ENCODE assay signal across 39 cellular contexts in the genomic region with DNA sequence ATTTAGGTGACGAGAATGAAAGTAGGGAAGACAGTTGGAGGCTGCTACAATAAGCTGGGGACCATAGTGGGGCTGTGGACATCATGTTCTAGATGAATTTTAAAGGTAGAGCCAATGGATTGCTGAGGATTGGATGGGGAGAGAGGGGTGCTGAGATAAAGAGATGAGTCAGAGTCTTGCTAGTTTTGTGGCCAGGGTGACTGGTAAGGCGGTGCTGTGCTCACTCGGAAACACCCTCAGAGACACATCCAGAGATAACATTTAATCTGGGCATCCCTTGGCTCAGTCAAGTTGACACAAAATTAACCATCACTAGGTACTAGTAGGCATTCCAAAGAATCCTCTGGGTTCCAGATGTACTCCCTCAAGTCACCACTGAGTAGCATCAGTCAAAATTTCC.
"Had no signal": no experiment of that assay in that cellular context is flagged by ENCODE, and none has a peak within 500 bp of the region (broad histone marks: within the 10 kb centered on the region; RNA-seq: fewer than 3 reads in every experiment).

No MANE protein-coding gene starts in this region.

- H3K9me3 Mint-ChIP-seq: activated B cell treated with CpG ODN at 0.5 μM for 24 hours; activated CD4-positive, alpha-beta memory T cell treated with anti-CD3 and anti-CD28 coated beads for 36 hours; activated CD8-positive, alpha-beta T cell treated with anti-CD3 and anti-CD28 coated beads for 36 hours; activated naive CD4-positive, alpha-beta T cell treated with anti-CD3 and anti-CD28 coated beads for 36 hours; activated naive CD4-positive, alpha-beta T cell treated with anti-CD3 and anti-CD28 coated beads, Interleukin-2, amount 50 U/mL, for 72 hours; activated naive CD8-positive, alpha-beta T cell treated with anti-CD3 and anti-CD28 coated beads for 36 hours; activated T-cell treated with anti-CD3 and anti-CD28 coated beads, Interleukin-2, amount 50 U/mL, for 4 hours; activated T-helper 1 cell treated with anti-CD3 and anti-CD28 coated beads, Interleukin-12 subunit alpha, Interleukin-12 subunit beta, Interleukin-2, Interleukin-4 antibody, amounts not matched to agents 30 ng/mL and 10 ng/mL and 1 ng/mL, durations not matched to agents 14 hours and 24 hours and 36 hours; activated T-helper 17 cell treated with anti-CD3 and anti-CD28 coated beads, Interleukin-2, amount 50 U/mL, for 72 hours; central memory CD8-positive, alpha-beta T cell; T-helper 1 cell treated with Interleukin-12 subunit alpha and Interleukin-12 subunit beta and Interleukin-4 antibody, amounts not matched to agents 30 μg/mL and 1 μg/mL, for 36 hours; T-helper 2 cell treated with Interferon-gamma antibody and Interleukin-4, amounts not matched to agents 5 μg/mL and 100 μg/mL, for 36 hours had no signal

- H3K4me3 Mint-ChIP-seq: activated B cell treated with CpG ODN at 0.5 μM for 24 hours; activated CD4-positive, alpha-beta memory T cell treated with anti-CD3 and anti-CD28 coated beads for 36 hours; activated CD4-positive, alpha-beta T cell treated with anti-CD3 and anti-CD28 coated beads, Interleukin-2, amount 10 ng/mL, durations not matched to agents 24 days and 14 days; activated CD8-positive, alpha-beta T cell treated with anti-CD3 and anti-CD28 coated beads for 36 hours; activated naive CD4-positive, alpha-beta T cell treated with anti-CD3 and anti-CD28 coated beads for 36 hours; activated naive CD8-positive, alpha-beta T cell treated with anti-CD3 and anti-CD28 coated beads for 36 hours; activated T-cell treated with anti-CD3 and anti-CD28 coated beads, Interleukin-2, amount 50 U/mL, for 4 hours; activated T-cell treated with anti-CD3 and anti-CD28 coated beads, Interleukin-2, amount 50 U/mL, for 72 hours; activated T-helper 1 cell treated with anti-CD3 and anti-CD28 coated beads, Interleukin-12 subunit alpha, Interleukin-12 subunit beta, Interleukin-2, Interleukin-4 antibody, amounts not matched to agents 30 ng/mL and 10 ng/mL and 1 ng/mL, durations not matched to agents 14 hours and 24 hours and 36 hours; activated T-helper 17 cell treated with anti-CD3 and anti-CD28 coated beads, Interleukin-2, amount 50 U/mL, for 72 hours; central memory CD8-positive, alpha-beta T cell; T-helper 1 cell treated with Interleukin-12 subunit alpha and Interleukin-12 subunit beta and Interleukin-4 antibody, amounts not matched to agents 30 μg/mL and 1 μg/mL, for 36 hours; T-helper 2 cell treated with Interferon-gamma antibody and Interleukin-4, amounts not matched to agents 5 μg/mL and 100 μg/mL, for 36 hours had no signal

- H3K36me3 Mint-ChIP-seq: activated CD4-positive, alpha-beta memory T cell treated with anti-CD3 and anti-CD28 coated beads for 36 hours; activated naive CD4-positive, alpha-beta T cell treated with anti-CD3 and anti-CD28 coated beads, Interleukin-2, amount 50 U/mL, for 72 hours; activated naive CD8-positive, alpha-beta T cell treated with anti-CD3 and anti-CD28 coated beads for 36 hours had no signal

- H3K4me1 Mint-ChIP-seq: activated T-helper 17 cell treated with anti-CD3 and anti-CD28 coated beads, Interleukin-2, amount 50 U/mL, for 72 hours; central memory CD8-positive, alpha-beta T cell had no signal

- H3K36me3 ChIP-seq: adrenal gland, brain microvascular endothelial cell, breast epithelium, cardiac muscle cell, WERI-Rb-1 had no signal

- H3K27ac Mint-ChIP-seq: activated B cell treated with CpG ODN at 0.5 μM for 24 hours; activated CD4-positive, alpha-beta memory T cell treated with anti-CD3 and anti-CD28 coated beads for 36 hours; activated CD4-positive, alpha-beta T cell treated with anti-CD3 and anti-CD28 coated beads, Interleukin-2, amount 10 ng/mL, durations not matched to agents 24 days and 14 days; activated CD8-positive, alpha-beta T cell treated with anti-CD3 and anti-CD28 coated beads for 36 hours; activated naive CD4-positive, alpha-beta T cell treated with anti-CD3 and anti-CD28 coated beads for 36 hours; activated naive CD4-positive, alpha-beta T cell treated with anti-CD3 and anti-CD28 coated beads, Interleukin-2, amount 50 U/mL, for 72 hours; activated naive CD8-positive, alpha-beta T cell treated with anti-CD3 and anti-CD28 coated beads for 36 hours; activated T-cell treated with anti-CD3 and anti-CD28 coated beads, Interleukin-2, amount 50 U/mL, for 72 hours; activated T-helper 1 cell treated with anti-CD3 and anti-CD28 coated beads, Interleukin-12 subunit alpha, Interleukin-12 subunit beta, Interleukin-2, Interleukin-4 antibody, amounts not matched to agents 30 ng/mL and 10 ng/mL and 1 ng/mL, durations not matched to agents 14 hours and 24 hours and 36 hours; activated T-helper 17 cell treated with anti-CD3 and anti-CD28 coated beads, Interleukin-2, amount 50 U/mL, for 72 hours; T-helper 1 cell treated with Interleukin-12 subunit alpha and Interleukin-12 subunit beta and Interleukin-4 antibody, amounts not matched to agents 30 μg/mL and 1 μg/mL, for 36 hours; T-helper 2 cell treated with Interferon-gamma antibody and Interleukin-4, amounts not matched to agents 5 μg/mL and 100 μg/mL, for 36 hours had no signal

- H3K9me3 ChIP-seq: adrenal gland, body of pancreas, breast epithelium had no signal

- ATAC-seq: activated CD8-positive, alpha-beta T cell treated with anti-CD3 and anti-CD28 coated beads for 36 hours; activated naive CD4-positive, alpha-beta T cell treated with anti-CD3 and anti-CD28 coated beads, Interleukin-2, amount 50 U/mL, for 72 hours; activated T-cell treated with anti-CD3 and anti-CD28 coated beads, Interleukin-2, amount 50 U/mL, for 4 hours; activated T-cell treated with anti-CD3 and anti-CD28 coated beads, Interleukin-2, amount 50 U/mL, for 72 hours; activated T-helper 17 cell treated with anti-CD3 and anti-CD28 coated beads, Interleukin-2, amount 50 U/mL, for 72 hours; body of pancreas had no signal

- FAIRE-seq: astrocyte had no signal

- H3K27me3 ChIP-seq: adrenal gland, body of pancreas, breast epithelium had no signal

- DNase-seq: activated B cell treated with CpG ODN at 0.5 μM for 24 hours; activated CD4-positive, alpha-beta memory T cell treated with anti-CD3 and anti-CD28 coated beads for 36 hours; activated CD4-positive, alpha-beta T cell treated with anti-CD3 and anti-CD28 coated beads for 4 hours; activated CD4-positive, alpha-beta T cell treated with anti-CD3 and anti-CD28 coated beads, Interleukin-2, amount 10 ng/mL, durations not matched to agents 24 days and 14 days; activated CD4-positive, alpha-beta T cell treated with anti-CD3 and anti-CD28 coated beads, Interleukin-2, amount 50 U/mL, for 1 hour; activated CD4-positive, alpha-beta T cell treated with anti-CD3 and anti-CD28 coated beads, Interleukin-2, amount 50 U/mL, for 4 hours; activated CD4-positive, CD25-positive, alpha-beta regulatory T cell treated with anti-CD3 and anti-CD28 coated beads, Interleukin-2, amount 50 U/mL, for 72 hours; activated CD8-positive, alpha-beta memory T cell treated with anti-CD3 and anti-CD28 coated beads, Interleukin-2, amount 50 U/mL, for 4 hours; activated CD8-positive, alpha-beta T cell treated with anti-CD3 and anti-CD28 coated beads for 36 hours; activated effector memory CD4-positive, alpha-beta T cell treated with anti-CD3 and anti-CD28 coated beads, Interleukin-2, amount 50 U/mL, for 16 hours; activated gamma-delta T cell treated with Interleukin-2 at 50 U/mL for 16 hours; activated naive CD4-positive, alpha-beta T cell; activated naive CD4-positive, alpha-beta T cell treated with anti-CD3 and anti-CD28 coated beads for 36 hours; activated naive CD4-positive, alpha-beta T cell treated with anti-CD3 and anti-CD28 coated beads, Interleukin-2, amount 50 U/mL, for 16 hours; activated naive CD8-positive, alpha-beta T cell treated with anti-CD3 and anti-CD28 coated beads for 36 hours; activated T-cell treated with anti-CD3 and anti-CD28 coated beads for 4 hours; activated T-cell treated with anti-CD3 and anti-CD28 coated beads, Interleukin-2, amount 50 U/mL, for 1 hour; activated T-cell treated with anti-CD3 and anti-CD28 coated beads, Interleukin-2, amount 50 U/mL, for 4 hours; activated T-cell treated with anti-CD3 and anti-CD28 coated beads, Interleukin-2, amount 50 U/mL, for 72 hours; adrenal gland; amniotic stem cell; aorta; body of pancreas; brain microvascular endothelial cell; caudate nucleus; cerebellar nuclear complex; T-helper 1 cell; T-helper 2 cell; T-helper 9 cell; WERI-Rb-1 had no signal

- H3K4me1 ChIP-seq: breast epithelium had no signal

- H3K4me3 ChIP-seq: adrenal gland, body of pancreas, breast epithelium, cardiac muscle cell had no signal

- H3K27ac ChIP-seq: adrenal gland, body of pancreas, brain microvascular endothelial cell, breast epithelium, cardiac muscle cell, WERI-Rb-1 had no signal
